Comparison of ENCODE assay signal across 1 cellular context in genomic region chr3:23945903-23946751, GRCh38.
TF ChIP-seq lines count a peak whose summit lies in the region.

No MANE protein-coding gene starts in this region.

TF ChIP-seq in A549, 52 proteins besides CTCF, POLR2A, EP300 and RAD21 (continued from another document):
- TF ChIP-seq E2F6 (IDR thresholded peaks at IDR 0.05; ENCODE audit: borderline replicate concordance, low read depth) (peak; percentile 77; the same call in 1 of the 2 replicates), ZSCAN20 (CRISPR knock-in tag; IDR thresholded peaks at IDR 0.05) (no peak), MAX (IDR thresholded peaks at IDR 0.05) (peak; percentile 95), TP53 (CRISPR knock-in tag; IDR thresholded peaks at IDR 0.05) (no peak), POLR2AphosphoS2 (conservative IDR thresholded peaks at IDR 0.05; ENCODE audit: low read length) (peak; percentile 91), TFCP2L1 (CRISPR knock-in tag; IDR thresholded peaks at IDR 0.05) (peak; percentile 86), EHMT2 (IDR thresholded peaks at IDR 0.05; ENCODE audit: low read depth) (no peak), FOXS1 (CRISPR knock-in tag; IDR thresholded peaks at IDR 0.05) (no peak), MYC (IDR thresholded peaks at IDR 0.05; ENCODE audit: borderline replicate concordance, low read length) (peak; percentile 81), CHD2 (IDR thresholded peaks at IDR 0.05; ENCODE audit: low read length, partially characterized antibody) (no peak), HDAC2 (IDR thresholded peaks at IDR 0.05) (no peak), PBX3 (IDR thresholded peaks at IDR 0.05) (no peak), HES2 (IDR thresholded peaks at IDR 0.05) (no peak), MAFK (IDR thresholded peaks at IDR 0.05; ENCODE audit: partially characterized antibody) (peak; percentile 33), CBX8 (IDR thresholded peaks at IDR 0.05) (no peak), HMGXB4 (CRISPR knock-in tag; IDR thresholded peaks at IDR 0.05; ENCODE audit: borderline replicate concordance) (no peak), HOXB13 (CRISPR knock-in tag; IDR thresholded peaks at IDR 0.05; ENCODE audit: low read depth) (no peak), SMC3 (IDR thresholded peaks at IDR 0.05) (no peak), REST (IDR thresholded peaks at IDR 0.05) (no peak), CHD4 (IDR thresholded peaks at IDR 0.05; ENCODE audit: borderline replicate concordance) (no peak), ZC3H11A (IDR thresholded peaks at IDR 0.05) (no peak), PHF8 (IDR thresholded peaks at IDR 0.05; ENCODE audit: borderline replicate concordance, low read depth) (peak; percentile 58), SREBF2 (IDR thresholded peaks at IDR 0.05) (no peak), ZFP36 (IDR thresholded peaks at IDR 0.05; ENCODE audit: borderline replicate concordance, partially characterized antibody) (no peak), HEYL (CRISPR knock-in tag; IDR thresholded peaks at IDR 0.05) (no peak), JUNB (IDR thresholded peaks at IDR 0.05) (no peak), EHF (CRISPR knock-in tag; IDR thresholded peaks at IDR 0.05) (no peak), KDM1A (IDR thresholded peaks at IDR 0.05; ENCODE audit: low read depth) (no peak), KDM5A (IDR thresholded peaks at IDR 0.05) (no peak), CEBPB (IDR thresholded peaks at IDR 0.05) (peak; percentile 27 to 41; a peak in 1 of 4 replicates), GATA3 (IDR thresholded peaks at IDR 0.05; ENCODE audit: borderline replicate concordance) (peak; percentile 68; the same call in 1 of the 2 replicates), ZNF302 (CRISPR knock-in tag; IDR thresholded peaks at IDR 0.05) (no peak), JUN (IDR thresholded peaks at IDR 0.05) (peak in 1 of 2 experiments; percentile 62; a peak in 3 of 5 replicates), BHLHE40 (IDR thresholded peaks at IDR 0.05; ENCODE audit: low read depth, low read length) (peak; percentile 75), MAZ (IDR thresholded peaks at IDR 0.05; ENCODE audit: borderline replicate concordance, low read depth, low read length) (peak; percentile 75), ESRRA (IDR thresholded peaks at IDR 0.05; ENCODE audit: borderline replicate concordance, low read length) (no peak), HOXA7 (CRISPR knock-in tag; IDR thresholded peaks at IDR 0.05) (peak; percentile 56; the same call in 1 of the 2 replicates), NPAS2 (CRISPR knock-in tag; IDR thresholded peaks at IDR 0.05; ENCODE audit: borderline replicate concordance) (peak; percentile 100), NFE2L2 (conservative IDR thresholded peaks at IDR 0.05; ENCODE audit: low read length) (no peak)
